8 cellular contexts compared by ENCODE assay signal in the genomic region with DNA sequence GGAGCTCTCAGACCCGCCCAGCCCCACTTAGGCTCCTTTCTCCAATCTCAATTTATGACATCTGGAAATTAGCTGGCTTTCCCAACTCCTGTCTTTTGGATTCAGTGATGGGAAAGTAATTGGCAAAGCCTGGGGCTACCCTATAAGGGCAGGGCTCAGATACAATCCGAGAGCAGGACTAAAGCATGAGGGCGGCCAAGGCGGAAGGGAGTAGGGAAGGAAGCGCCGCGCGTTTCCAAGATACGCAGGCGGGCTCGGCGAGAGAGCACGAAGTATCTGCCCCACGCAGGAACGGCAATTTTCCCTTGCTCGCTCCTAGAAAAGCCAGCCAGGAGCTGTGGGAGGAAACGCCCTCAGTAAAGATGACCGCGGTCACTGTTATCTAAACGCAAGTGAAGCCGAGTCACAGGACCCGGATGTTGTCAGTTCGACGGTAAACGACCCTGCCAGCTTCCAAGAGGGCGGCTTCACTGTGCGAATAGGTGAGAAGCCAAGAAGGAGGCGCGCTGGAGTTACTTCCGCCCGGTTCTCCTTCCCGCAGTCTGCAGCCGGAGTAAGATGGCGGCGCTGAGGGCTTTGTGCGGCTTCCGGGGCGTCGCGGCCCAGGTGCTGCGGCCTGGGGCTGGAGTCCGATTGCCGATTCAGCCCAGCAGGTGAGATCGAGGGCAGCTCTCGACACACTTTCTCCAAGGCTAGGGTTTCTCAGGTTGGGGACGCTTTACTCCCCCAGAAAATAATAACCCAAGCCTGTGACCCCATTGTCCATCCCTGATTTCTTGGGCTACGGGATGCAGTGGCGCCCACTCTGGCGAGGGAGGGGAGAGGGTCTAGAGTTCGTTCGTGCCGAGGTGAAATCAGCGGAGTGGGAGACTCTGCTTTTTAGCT.
DNase-seq lines count a peak whose midpoint lies in the region; ATAC-seq and TF ChIP-seq lines count a peak whose summit lies in the region.

Gene NDUFS2, plus strand, starts transcription at position 540 of the 885 bp plus-strand sequence. Its CDS starts 19 bp downstream, at position 559.

- peaks cover 74% of the 10 kb centered on the region for H3K4me1 Mint-ChIP-seq in nephron progenitor cell
- peaks cover 87% of the 10 kb centered on the region for H3K4me1 Mint-ChIP-seq in stimulated activated naive CD8-positive, alpha-beta T cell treated with anti-CD3 and anti-CD28 coated beads, Interleukin-15, amount 100 ng/mL, for 72 hours

- H3K4me3 Mint-ChIP-seq in nephron progenitor cell = peak within 1 kb of the TSS; percentile 91
- peak within 1 kb of the TSS; percentile 90 to 91 for H3K4me3 Mint-ChIP-seq in stimulated activated naive CD8-positive, alpha-beta T cell treated with anti-CD3 and anti-CD28 coated beads, Interleukin-15, amount 100 ng/mL, for 72 hours

- TF ChIP-seq CTCF in MM.1S (IDR thresholded peaks at IDR 0.05; ENCODE audit: low read length) (peak; percentile 43), nephron progenitor cell (IDR thresholded peaks at IDR 0.05) (peak; percentile 10)

- H3K27ac Mint-ChIP-seq in nephron progenitor cell = peak within 1 kb of the TSS; percentile 97
- H3K27ac Mint-ChIP-seq in stimulated activated naive CD8-positive, alpha-beta T cell treated with anti-CD3 and anti-CD28 coated beads, Interleukin-15, amount 100 ng/mL, for 72 hours = peak within 1 kb of the TSS; percentile 97 to 98

- H2AFZ ChIP-seq in MM.1S (ENCODE audit: low read length) = peak within 1 kb of the TSS; percentile 82

- peak within 1 kb of the TSS; percentile 86 for H3K9ac ChIP-seq in MM.1S (ENCODE audit: low read length)

- no peaks in the 10 kb centered on the region for H3K27me3 ChIP-seq in MM.1S (replicated peaks; ENCODE audit: insufficient read depth, low read length)

- H3K27me3 Mint-ChIP-seq in nephron progenitor cell (ENCODE audit: low read depth, poor library complexity) = peaks cover 3% of the 10 kb centered on the region
- no peaks in the 10 kb centered on the region for H3K27me3 Mint-ChIP-seq in stimulated activated naive CD8-positive, alpha-beta T cell treated with anti-CD3 and anti-CD28 coated beads, Interleukin-15, amount 100 ng/mL, for 72 hours

- peak; percentile 97 for ATAC-seq in stimulated activated naive CD8-positive, alpha-beta T cell treated with anti-CD3 and anti-CD28 coated beads, Interleukin-15, amount 100 ng/mL, for 72 hours

- 0 out of 2 replicates have a peak, but pooled peaks cover 7% of the 10 kb centered on the region for H3K36me3 ChIP-seq in MM.1S (replicated peaks; ENCODE audit: insufficient read depth, low read length)

- peaks cover 30% of the 10 kb centered on the region for H3K36me3 Mint-ChIP-seq in nephron progenitor cell (ENCODE audit: low read depth)

- DNase-seq in GF-D8 (lab: John Stamatoyannopoulos, UW) (peak; percentile 95), HCEC 1CT (peak; percentile 100), MM.1S (peak; percentile 100), SIG-M5 (lab: John Stamatoyannopoulos, UW) (peak; percentile 99), activated gamma-delta T cell (lab: John Stamatoyannopoulos, UW) (peak; percentile 67), fibroblast of the conjunctiva (ENCODE audit: low read depth) (peak; percentile 99), nephron progenitor cell (peak; percentile 92)
- peak; percentile 89 to 95 for DNase-seq in stimulated activated naive CD8-positive, alpha-beta T cell treated with anti-CD3 and anti-CD28 coated beads, Interleukin-15, amount 100 ng/mL, for 72 hours

- H3K9me2 ChIP-seq in MM.1S (replicated peaks; ENCODE audit: insufficient read depth, low read length) = no peaks in the 10 kb centered on the region

- H3K4me2 ChIP-seq in MM.1S (ENCODE audit: low read depth, low read length) = peak within 1 kb of the TSS; percentile 82

- H3K79me2 ChIP-seq in MM.1S (ENCODE audit: low read length) = peaks cover 52% of the 10 kb centered on the region

- peak within 1 kb of the TSS; percentile 58 for H3K27ac ChIP-seq in MM.1S (ENCODE audit: low read length)

- H3K9me3 Mint-ChIP-seq in nephron progenitor cell = no peaks in the 10 kb centered on the region
- H3K9me3 Mint-ChIP-seq in stimulated activated naive CD8-positive, alpha-beta T cell treated with anti-CD3 and anti-CD28 coated beads, Interleukin-15, amount 100 ng/mL, for 72 hours = no peaks in the 10 kb centered on the region

- H3K9me3 ChIP-seq in MM.1S (replicated peaks; ENCODE audit: insufficient read depth, low read length) = no peaks in the 10 kb centered on the region

- no peaks in the 10 kb centered on the region for H4K20me1 ChIP-seq in MM.1S (ENCODE audit: insufficient read depth, low read length)

- no peaks in the 10 kb centered on the region; the same call in 1 of the 2 replicates for H3F3A ChIP-seq in MM.1S (ENCODE audit: insufficient read depth, low read length)

- peaks cover 16% of the 10 kb centered on the region for H3K4me1 ChIP-seq in MM.1S (ENCODE audit: low read length)

- H3K4me3 ChIP-seq in MM.1S (ENCODE audit: low read length) = peak within 1 kb of the TSS; percentile 90

Comparison
In these comparisons a context has a peak if more than half of its experiments do, and no peak if none do; other contexts are left out.
1. Peak in every context shown above with its lines: DNase-seq, ATAC-seq, H3K4me3 ChIP-seq and H3K27ac ChIP-seq.